ENCODE assay signal across 14 cellular contexts in the genomic region with DNA sequence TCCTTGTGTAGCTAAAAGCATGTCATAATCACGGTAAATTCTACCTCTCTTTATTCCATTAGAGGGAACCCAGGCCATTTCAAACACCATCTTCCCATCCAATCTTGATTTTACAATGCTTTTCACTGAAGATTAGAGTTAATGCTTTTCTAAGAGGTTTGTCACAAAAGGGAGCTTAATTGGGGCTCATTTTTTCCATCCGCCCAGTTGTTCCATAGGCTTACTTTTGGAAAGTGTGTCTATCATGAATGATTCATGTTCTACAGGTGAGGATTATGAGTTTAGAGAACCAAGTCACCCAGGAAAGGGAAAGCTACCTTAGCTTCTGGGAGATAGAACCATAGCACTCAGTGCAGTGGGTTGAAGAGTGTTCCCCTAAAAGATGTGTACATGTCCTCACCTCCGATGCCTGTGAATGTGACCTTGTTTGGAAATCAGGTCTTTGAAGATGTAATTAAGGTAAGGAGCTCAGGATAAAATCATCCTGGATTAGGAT.
"Had no signal": no experiment of that assay in that cellular context is flagged by ENCODE, and none has a peak within 500 bp of the region (broad histone marks: within the 10 kb centered on the region; RNA-seq: fewer than 3 reads in every experiment).

No MANE protein-coding gene starts in this region.

- H3K4me1 Mint-ChIP-seq: WTC11 had no signal

- H3K9me3 Mint-ChIP-seq: endodermal cell had no signal

- H3K27ac Mint-ChIP-seq: endodermal cell; progenitor cell of endocrine pancreas; stimulated activated memory B cell treated with anti-CD40 and anti-IgM and Interleukin-4, amounts not matched to agents 10 μg/mL and 1 μg/mL and 100 μg/mL, for 72 hours; WTC11 had no signal

- H3K4me3 Mint-ChIP-seq: endodermal cell; stimulated activated memory B cell treated with anti-CD40 and anti-IgM and Interleukin-4, amounts not matched to agents 10 μg/mL and 1 μg/mL and 100 μg/mL, for 72 hours; WTC11 had no signal

- DNase-seq: activated CD8-positive, alpha-beta memory T cell treated with anti-CD3 and anti-CD28 coated beads, Interleukin-2, amount 50 U/mL, for 48 hours; activated gamma-delta T cell; dorsolateral prefrontal cortex; endodermal cell; left colon; lower lobe of right lung; right cardiac atrium; SJCRH30; substantia nigra; uterus had no signal

- H3K36me3 Mint-ChIP-seq: stimulated activated memory B cell treated with anti-CD40 and anti-IgM and Interleukin-4, amounts not matched to agents 10 μg/mL and 1 μg/mL and 100 μg/mL, for 72 hours had no signal

- ATAC-seq: gastroesophageal sphincter; left colon; lower lobe of right lung; right cardiac atrium; stimulated activated memory B cell treated with anti-CD40 and anti-IgM and Interleukin-4, amounts not matched to agents 10 μg/mL and 1 μg/mL and 100 μg/mL, for 72 hours; WTC11 had no signal

- H3K27me3 Mint-ChIP-seq: progenitor cell of endocrine pancreas; stimulated activated memory B cell treated with anti-CD40 and anti-IgM and Interleukin-4, amounts not matched to agents 10 μg/mL and 1 μg/mL and 100 μg/mL, for 72 hours had no signal
